In genomic region chr5:110639307-110639902, GRCh38 we compare ENCODE assay signal across 1 cellular context.
TF ChIP-seq lines count a peak whose summit lies in the region.

No MANE protein-coding gene starts in this region.

TF ChIP-seq in GM23338, 12 proteins besides CTCF, POLR2A, EP300 and RAD21 (continued from another document):
- no peak for TF ChIP-seq ZNF462 (CRISPR knock-in tag; IDR thresholded peaks at IDR 0.05)
